ENCODE assay signal across 18 cellular contexts in the genomic region with DNA sequence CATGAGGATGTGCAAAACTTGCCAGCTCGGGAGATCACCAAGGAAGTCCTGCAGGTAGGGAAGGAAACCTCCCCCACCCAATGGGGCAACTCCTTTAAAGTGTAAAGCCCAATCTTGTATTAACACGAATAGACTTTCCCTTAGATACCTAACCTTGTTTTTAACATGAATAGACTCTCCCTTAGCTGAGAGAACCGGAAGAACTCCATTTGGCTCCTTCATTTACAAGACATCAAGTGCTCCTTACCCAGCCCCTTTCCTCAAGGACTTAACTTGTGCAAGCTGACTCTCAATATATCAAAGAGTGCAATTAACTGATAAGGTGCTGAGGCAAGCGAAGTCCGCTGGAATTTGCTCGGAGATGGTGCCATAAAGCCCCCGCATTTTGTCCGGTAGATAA.
"Had no signal": no experiment of that assay in that cellular context is flagged by ENCODE, and none has a peak within 500 bp of the region (broad histone marks: within the 10 kb centered on the region; RNA-seq: fewer than 3 reads in every experiment).

No MANE protein-coding gene starts in this region.

- H3K27ac Mint-ChIP-seq: activated CD4-positive, alpha-beta T cell treated with anti-CD3 and anti-CD28 coated beads for 36 hours; activated naive CD4-positive, alpha-beta T cell treated with anti-CD3 and anti-CD28 coated beads, Interleukin-2, amount 50 U/mL, for 72 hours; activated T-helper 1 cell treated with anti-CD3 and anti-CD28 coated beads, Interleukin-12 subunit alpha, Interleukin-12 subunit beta, Interleukin-2, Interleukin-4 antibody, amounts not matched to agents 30 ng/mL and 10 ng/mL and 1 ng/mL, durations not matched to agents 14 hours and 24 hours and 36 hours; stimulated activated naive CD8-positive, alpha-beta T cell treated with anti-CD3 and anti-CD28 coated beads, Interleukin-15, amount 100 ng/mL, for 72 hours had no signal

- H3K27ac ChIP-seq: adrenal gland, esophagus muscularis mucosa, prostate gland, right atrium auricular region, suprapubic skin had no signal

- H3K9me3 ChIP-seq: adrenal gland, esophagus muscularis mucosa, prostate gland, right atrium auricular region, suprapubic skin had no signal

- H3K4me3 ChIP-seq: adrenal gland, esophagus muscularis mucosa, prostate gland, right atrium auricular region, suprapubic skin had no signal

- H3K4me3 Mint-ChIP-seq: activated CD4-positive, alpha-beta T cell treated with anti-CD3 and anti-CD28 coated beads for 36 hours; activated T-helper 1 cell treated with anti-CD3 and anti-CD28 coated beads, Interleukin-12 subunit alpha, Interleukin-12 subunit beta, Interleukin-2, Interleukin-4 antibody, amounts not matched to agents 30 ng/mL and 10 ng/mL and 1 ng/mL, durations not matched to agents 14 hours and 24 hours and 36 hours; stimulated activated naive CD8-positive, alpha-beta T cell treated with anti-CD3 and anti-CD28 coated beads, Interleukin-15, amount 100 ng/mL, for 72 hours had no signal

- DNase-seq: activated CD4-positive, alpha-beta T cell treated with anti-CD3 and anti-CD28 coated beads for 36 hours; activated CD4-positive, alpha-beta T cell treated with anti-CD3 and anti-CD28 coated beads, Interleukin-2, amount 50 U/mL, for 48 hours; activated gamma-delta T cell treated with Interleukin-2 at 50 U/mL for 16 hours; activated T-cell treated with anti-CD3 and anti-CD28 coated beads for 4 hours; adrenal gland; effector CD4-positive, alpha-beta T cell; stimulated activated CD4-positive, alpha-beta T cell treated with anti-CD3 and anti-CD28 coated beads, Interleukin-2, amount 100 ng/mL, for 48 hours; stimulated activated naive CD8-positive, alpha-beta T cell treated with anti-CD3 and anti-CD28 coated beads, Interleukin-15, amount 100 ng/mL, for 72 hours; SW 1271; T-helper 2 cell; trophoblast cell had no signal

- H3K4me1 Mint-ChIP-seq: activated CD4-positive, alpha-beta T cell treated with anti-CD3 and anti-CD28 coated beads for 36 hours; stimulated activated naive CD8-positive, alpha-beta T cell treated with anti-CD3 and anti-CD28 coated beads, Interleukin-15, amount 100 ng/mL, for 72 hours had no signal

- H3K27me3 ChIP-seq: adrenal gland, right atrium auricular region had no signal

- H3K4me1 ChIP-seq: adrenal gland, esophagus muscularis mucosa, prostate gland, right atrium auricular region, suprapubic skin had no signal

- H3K36me3 ChIP-seq: adrenal gland, esophagus muscularis mucosa, prostate gland, right atrium auricular region, suprapubic skin had no signal

- FAIRE-seq: endothelial cell of umbilical vein had no signal
